In the genomic region with DNA sequence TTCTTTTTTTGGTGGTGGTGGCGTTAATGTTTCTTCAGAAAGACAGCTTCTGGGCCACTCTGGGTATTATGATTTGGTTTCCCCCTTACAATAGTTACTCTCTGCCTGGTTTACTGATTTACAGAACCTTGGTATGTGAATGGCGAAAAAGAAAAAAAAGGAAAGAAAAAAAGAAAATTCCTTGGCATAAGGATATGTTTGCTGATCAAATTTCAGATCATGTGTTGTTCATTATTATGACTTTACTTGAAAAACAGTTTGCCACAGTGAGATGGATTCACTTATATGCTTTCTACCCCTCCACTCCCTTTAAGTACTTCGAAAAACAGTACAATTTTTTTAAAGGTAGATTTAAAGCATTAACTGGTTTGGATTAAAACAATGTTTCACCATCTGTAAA, we compare ENCODE assay signal across 18 cellular contexts. TPM values are rescaled to one million over a fixed set of nuclear protein-coding genes. Genes with fewer than 3 reads are reported as not detected.
DNase-seq lines count a peak whose midpoint lies in the region; ATAC-seq and TF ChIP-seq lines count a peak whose summit lies in the region.
"Had no signal": no experiment of that assay in that cellular context is flagged by ENCODE, and none has a peak within 500 bp of the region (broad histone marks: within the 10 kb centered on the region; RNA-seq: fewer than 3 reads in every experiment).

No MANE protein-coding gene starts in this region.

- H3K27me3 ChIP-seq in Karpas-422 (ENCODE audit: low read length): no peaks in the 10 kb centered on the region
- no peaks in the 10 kb centered on the region for H3K27me3 ChIP-seq in adrenal gland

- peaks cover 100% of the 10 kb centered on the region for H3K4me1 ChIP-seq in Karpas-422 (ENCODE audit: low read length)
- peaks cover 0 to 10% of the 10 kb centered on the region in 2 donors for H3K4me1 ChIP-seq in adrenal gland (replicated peaks in 1 of 2)
- peaks cover 35% of the 10 kb centered on the region for H3K4me1 ChIP-seq in mucosa of descending colon (ENCODE audit: low read depth)

- H2AFZ ChIP-seq in Karpas-422 (ENCODE audit: low read length): no peak overlapping the region

- H3K9me3 ChIP-seq in Karpas-422 (ENCODE audit: low read length) (no peaks in the 10 kb centered on the region), adrenal gland (replicated peaks in 1 of 3) (no peaks in the 10 kb centered on the region), mucosa of descending colon (no peaks in the 10 kb centered on the region)
- H3K9me3 ChIP-seq: heart left ventricle, right atrium auricular region had no signal

- H3K4me2 ChIP-seq in Karpas-422 (ENCODE audit: low read depth, low read length, poor library complexity, severe bottlenecking): peak overlapping the region; percentile 44

- H3K27me3 Mint-ChIP-seq in nephron progenitor cell (ENCODE audit: low read depth, poor library complexity): peaks cover 27% of the 10 kb centered on the region

- ATAC-seq in HG02763 (IDR thresholded peaks at IDR 0.05; ENCODE audit: unreplicated experiment) (no peak), mucosa of descending colon (no peak)
- ATAC-seq: activated naive CD4-positive, alpha-beta T cell treated with anti-CD3 and anti-CD28 coated beads, Interleukin-2, amount 50 U/mL, for 72 hours; natural killer cell had no signal

- 88 to 93% (median 90%) methylated on average over 3 of the region's 3 CpGs for WGBS in adrenal gland, 4 donors

- H3K9me3 Mint-ChIP-seq in nephron progenitor cell: no peaks in the 10 kb centered on the region
- H3K9me3 Mint-ChIP-seq: activated naive CD4-positive, alpha-beta T cell treated with anti-CD3 and anti-CD28 coated beads, Interleukin-2, amount 50 U/mL, for 72 hours; central memory CD8-positive, alpha-beta T cell; natural killer cell had no signal

- peak overlapping the region; percentile 18; the same call in 1 of the 2 replicates for H3K4me3 ChIP-seq in AG10803 (ENCODE audit: low read length)
- peak overlapping the region; percentile 13; the same call in 1 of the 2 replicates for H3K4me3 ChIP-seq in Karpas-422 (ENCODE audit: low read length)
- H3K4me3 ChIP-seq in adrenal gland: no peak overlapping the region
- H3K4me3 ChIP-seq in mucosa of descending colon: no peak overlapping the region
- H3K4me3 ChIP-seq: right atrium auricular region had no signal

- H3K36me3 ChIP-seq in Karpas-422 (ENCODE audit: insufficient read depth, low read length) (peaks cover 44% of the 10 kb centered on the region; the same call in 1 of the 2 replicates), adrenal gland (replicated peaks in 1 of 2) (no peaks in the 10 kb centered on the region), mucosa of descending colon (ENCODE audit: low read depth) (no peaks in the 10 kb centered on the region)
- H3K36me3 ChIP-seq: heart left ventricle, right atrium auricular region had no signal

- no peaks in the 10 kb centered on the region for H3K36me3 Mint-ChIP-seq in nephron progenitor cell (ENCODE audit: low read depth)
- H3K36me3 Mint-ChIP-seq: activated naive CD4-positive, alpha-beta T cell treated with anti-CD3 and anti-CD28 coated beads, Interleukin-2, amount 50 U/mL, for 72 hours; natural killer cell had no signal

- no peaks in the 10 kb centered on the region for H3K9me2 ChIP-seq in Karpas-422 (replicated peaks; ENCODE audit: insufficient read depth, low read length)

- peaks cover 90% of the 10 kb centered on the region for H3K4me1 Mint-ChIP-seq in nephron progenitor cell
- H3K4me1 Mint-ChIP-seq: central memory CD8-positive, alpha-beta T cell had no signal

- DNase-seq in AG10803 (ENCODE audit: low read depth) (peak; percentile 74), Karpas-422 (no peak), dedifferentiated amniotic fluid mesenchymal stem cell (ENCODE audit: extremely low spot score) (peak; percentile 80), nephron progenitor cell (no peak), adrenal gland (no peak), NCI-H345 treated with DMSO at 0.1 percent for 48 hours (lab: John Stamatoyannopoulos, UW; ENCODE audit: unreplicated experiment) (no peak), mucosa of descending colon (no peak)
- DNase-seq: activated CD4-positive, alpha-beta T cell treated with anti-CD3 and anti-CD28 coated beads for 1 hour; heart left ventricle; natural killer cell; NCI-H1436; NCI-H446 treated with DMSO at 0.1 percent for 48 hours; stimulated activated CD4-positive, alpha-beta T cell treated with anti-CD3 and anti-CD28 coated beads, Interleukin-2, amount 100 ng/mL, for 48 hours had no signal

- H3K27ac ChIP-seq in Karpas-422 (ENCODE audit: low read length) (peak overlapping the region; percentile 69), adrenal gland (no peak overlapping the region)
- H3K27ac ChIP-seq: right atrium auricular region had no signal

- H4K20me1 ChIP-seq in Karpas-422 (ENCODE audit: insufficient read depth, low read depth, low read length): peaks cover 76% of the 10 kb centered on the region; the same call in 1 of the 2 replicates

- TF ChIP-seq CTCF in AG10803 (conservative IDR thresholded peaks at IDR 0.05; ENCODE audit: low read length): no peak
- no peak for TF ChIP-seq CTCF in nephron progenitor cell (IDR thresholded peaks at IDR 0.05)
- TF ChIP-seq CTCF in adrenal gland (IDR thresholded peaks at IDR 0.05): no peak
- no peak for TF ChIP-seq CTCF in mucosa of descending colon (IDR thresholded peaks at IDR 0.05)

- intact Hi-C loops in adrenal gland (cut with DNase I) (no loop called here), mucosa of descending colon (cut with DNase I, micrococcal nuclease) (no loop called here)

- peak overlapping the region; percentile 14 for H3K27ac Mint-ChIP-seq in nephron progenitor cell
- H3K27ac Mint-ChIP-seq: natural killer cell had no signal

- no peak for TF ChIP-seq POLR2A in adrenal gland (IDR thresholded peaks at IDR 0.05)

- peak overlapping the region; percentile 6; the same call in 1 of the 2 replicates for H3K9ac ChIP-seq in Karpas-422 (ENCODE audit: low read length)

- peaks cover 100% of the 10 kb centered on the region for H3K79me2 ChIP-seq in Karpas-422 (ENCODE audit: low read length)

- H3K4me3 Mint-ChIP-seq in nephron progenitor cell: peak overlapping the region; percentile 60
- H3K4me3 Mint-ChIP-seq: central memory CD8-positive, alpha-beta T cell; natural killer cell had no signal

RNA-seq across cellular contexts. Expression of a gene that starts 21.0 kb away (rescaled TPM):
- 159 and 190 TPM in 2 replicates for total RNA-seq in Karpas-422 (2014; rRNA removed; shearing (Covaris generic); ENCODE audit: low replicate concordance)
- total RNA-seq in adrenal gland (10 to 100 TPM in 1 of 8 donors, 1 to 10 TPM in 7; 2.9 to 16.7 (median 4.1) TPM), mucosa of descending colon (10 to 100 TPM; 22.8 to 59.6 (median 40.7) TPM)
- 1 to 10 TPM; 3.9 to 7.6 (median 6.2) TPM for polyA plus RNA-seq in adrenal gland
- total RNA-seq: T-helper 1 cell treated with Interleukin-12 subunit alpha and Interleukin-12 subunit beta and Interleukin-4 antibody, amounts not matched to agents 30 ng/mL and 1 ng/mL, for 36 hours had no signal

Comparison
In these comparisons a context has a peak if more than half of its experiments do, and no peak if none do; other contexts are left out.
1. DNase-seq: peak in AG10803 (single experiment) and dedifferentiated amniotic fluid mesenchymal stem cell (single experiment); none in Karpas-422 (single experiment), nephron progenitor cell (single experiment), adrenal gland (0 of 7), NCI-H345 treated with DMSO at 0.1 percent for 48 hours (single experiment) and mucosa of descending colon (0 of 3).
2. H3K4me3 ChIP-seq: peak in AG10803 (single experiment) and Karpas-422 (single experiment); none in adrenal gland (0 of 4) and mucosa of descending colon (single experiment).